ENCODE assay signal across 23 cellular contexts in the genomic region with DNA sequence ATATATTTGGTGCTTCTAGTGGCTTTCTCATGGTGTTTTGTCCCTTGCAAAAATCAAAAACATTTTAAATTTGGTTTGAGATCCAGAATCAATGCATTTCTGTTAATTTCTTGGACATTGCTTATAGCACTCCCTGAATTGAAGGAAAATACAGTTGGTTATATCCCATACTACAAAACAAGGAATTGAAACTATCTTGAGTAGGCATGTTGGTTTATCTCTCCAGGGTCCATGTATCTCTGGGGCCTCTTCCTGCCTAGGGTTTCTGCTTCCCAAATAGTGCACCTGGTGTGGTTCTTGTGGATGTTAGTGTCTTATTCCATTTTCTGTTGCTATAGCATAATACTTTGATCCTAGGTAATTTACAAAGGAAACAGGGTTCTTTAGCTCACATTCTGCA.
"Had no signal": no experiment of that assay in that cellular context is flagged by ENCODE, and none has a peak within 500 bp of the region (broad histone marks: within the 10 kb centered on the region; RNA-seq: fewer than 3 reads in every experiment).

No MANE protein-coding gene starts in this region.

- H3K27me3 Mint-ChIP-seq: activated CD4-positive, alpha-beta T cell treated with anti-CD3 and anti-CD28 coated beads for 36 hours; activated CD8-positive, alpha-beta T cell treated with anti-CD3 and anti-CD28 coated beads for 36 hours; activated naive CD4-positive, alpha-beta T cell treated with anti-CD3 and anti-CD28 coated beads, Interleukin-2, amount 50 U/mL, for 24 hours had no signal

- H3K9me3 Mint-ChIP-seq: activated CD8-positive, alpha-beta T cell treated with anti-CD3 and anti-CD28 coated beads for 36 hours; activated naive CD4-positive, alpha-beta T cell treated with anti-CD3 and anti-CD28 coated beads, Interleukin-2, amount 50 U/mL, for 24 hours; activated T-cell treated with anti-CD3 and anti-CD28 coated beads, Interleukin-2, amount 50 U/mL, for 72 hours; activated T-helper 2 cell treated with anti-CD3 and anti-CD28 coated beads, Interferon-gamma antibody, Interleukin-2, Interleukin-4, amounts not matched to agents 10 μg/mL and 5 μg/mL and 100 μg/mL, durations not matched to agents 14 hours and 24 hours and 36 hours; T-helper 1 cell treated with Interleukin-12 subunit alpha and Interleukin-12 subunit beta and Interleukin-4 antibody, amounts not matched to agents 30 μg/mL and 1 μg/mL, for 36 hours had no signal

- H3K27ac Mint-ChIP-seq: activated CD8-positive, alpha-beta T cell treated with anti-CD3 and anti-CD28 coated beads for 36 hours; activated naive CD4-positive, alpha-beta T cell treated with anti-CD3 and anti-CD28 coated beads, Interleukin-2, amount 50 U/mL, for 24 hours; activated T-cell treated with anti-CD3 and anti-CD28 coated beads, Interleukin-2, amount 50 U/mL, for 72 hours; activated T-helper 2 cell treated with anti-CD3 and anti-CD28 coated beads, Interferon-gamma antibody, Interleukin-2, Interleukin-4, amounts not matched to agents 10 μg/mL and 5 μg/mL and 100 μg/mL, durations not matched to agents 14 hours and 24 hours and 36 hours; T-helper 1 cell treated with Interleukin-12 subunit alpha and Interleukin-12 subunit beta and Interleukin-4 antibody, amounts not matched to agents 30 μg/mL and 1 μg/mL, for 36 hours had no signal

- H3K9me3 ChIP-seq: breast epithelium, colonic mucosa, SJSA1 had no signal

- H3K27me3 ChIP-seq: breast epithelium, colonic mucosa, SJSA1 had no signal

- H3K36me3 ChIP-seq: breast epithelium, colonic mucosa, SJSA1 had no signal

- H3K4me3 ChIP-seq: breast epithelium, colonic mucosa, SJSA1 had no signal

- DNase-seq: activated CD4-positive, alpha-beta T cell treated with anti-CD3 and anti-CD28 coated beads for 36 hours; activated CD8-positive, alpha-beta memory T cell treated with anti-CD3 and anti-CD28 coated beads, Interleukin-2, amount 50 U/mL, for 4 hours; activated CD8-positive, alpha-beta T cell treated with anti-CD3 and anti-CD28 coated beads for 36 hours; activated T-cell treated with anti-CD3 and anti-CD28 coated beads, Interleukin-2, amount 50 U/mL, for 72 hours; aorta; colonic mucosa; NCI-H1048; NCI-H146; NCI-H187 treated with DMSO at 0.1 percent for 48 hours; NCI-H2081 treated with DMSO at 0.1 percent for 48 hours; NCI-H446; NCI-H524; OCI-M1; Right ventricle myocardium superior had no signal

- ATAC-seq: activated CD4-positive, alpha-beta T cell treated with anti-CD3 and anti-CD28 coated beads for 36 hours; activated CD8-positive, alpha-beta T cell treated with anti-CD3 and anti-CD28 coated beads for 36 hours; activated T-cell treated with anti-CD3 and anti-CD28 coated beads, Interleukin-2, amount 50 U/mL, for 72 hours; Panc1; SK-N-SH treated with all-trans-retinoic acid at 6 μM for 48 hours had no signal

- H3K27ac ChIP-seq: breast epithelium, colonic mucosa, KMS-11, SJSA1, VCaP had no signal

- H3K4me3 Mint-ChIP-seq: activated CD4-positive, alpha-beta T cell treated with anti-CD3 and anti-CD28 coated beads for 36 hours; activated CD8-positive, alpha-beta T cell treated with anti-CD3 and anti-CD28 coated beads for 36 hours; activated naive CD4-positive, alpha-beta T cell treated with anti-CD3 and anti-CD28 coated beads, Interleukin-2, amount 50 U/mL, for 24 hours; activated T-cell treated with anti-CD3 and anti-CD28 coated beads, Interleukin-2, amount 50 U/mL, for 72 hours; T-helper 1 cell treated with Interleukin-12 subunit alpha and Interleukin-12 subunit beta and Interleukin-4 antibody, amounts not matched to agents 30 μg/mL and 1 μg/mL, for 36 hours had no signal

- H3K4me1 ChIP-seq: breast epithelium, colonic mucosa, SJSA1 had no signal
